Comparison of ENCODE assay signal across 22 cellular contexts in the genomic region with DNA sequence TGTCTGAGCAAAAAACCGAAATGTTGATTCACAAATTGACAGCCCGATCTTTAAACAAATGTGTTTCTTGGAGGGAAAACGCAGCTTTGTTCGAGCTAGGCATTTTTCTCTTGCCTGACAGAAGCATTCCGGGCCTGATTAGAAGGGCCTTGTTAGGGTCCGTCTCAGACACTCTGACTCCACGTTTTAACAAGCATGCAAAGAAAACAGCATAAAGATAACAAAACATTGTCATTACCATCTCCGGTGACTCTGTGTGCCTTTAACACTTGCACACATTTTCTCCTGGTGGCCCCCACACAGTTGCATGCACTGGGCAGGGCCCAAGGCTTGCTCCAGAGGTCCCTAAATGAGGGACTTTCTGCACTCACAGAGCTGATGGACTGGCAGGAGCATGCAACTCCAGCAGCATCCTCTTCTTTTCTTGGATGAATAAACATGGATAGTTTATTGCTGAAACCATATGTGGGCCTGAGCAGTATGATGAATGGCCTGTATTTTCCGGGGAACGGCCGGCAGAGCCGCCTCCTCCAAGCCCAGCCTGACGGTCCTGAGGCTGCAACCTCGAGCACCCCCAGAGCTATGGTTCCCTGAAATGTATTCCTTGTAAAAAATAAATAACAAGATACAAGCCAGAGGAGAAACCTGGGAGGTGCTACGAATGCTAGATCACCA. TPM values are rescaled to one million over a fixed set of nuclear protein-coding genes. Genes with fewer than 3 reads are reported as not detected.
DNase-seq lines count a peak whose midpoint lies in the region; ATAC-seq and TF ChIP-seq lines count a peak whose summit lies in the region.
"Had no signal": no experiment of that assay in that cellular context is flagged by ENCODE, and none has a peak within 500 bp of the region (broad histone marks: within the 10 kb centered on the region; RNA-seq: fewer than 3 reads in every experiment).

No MANE protein-coding gene starts in this region.

- H3K36me3 ChIP-seq in uterus = no peaks in the 10 kb centered on the region
- H3K36me3 ChIP-seq: HAP-1, Peyer's patch, SJSA1 had no signal

- H3K4me1 Mint-ChIP-seq in glutamatergic neuron (ENCODE audit: low read depth, unreplicated experiment) = peaks cover 62% of the 10 kb centered on the region
- peaks cover 27% of the 10 kb centered on the region for H3K4me1 Mint-ChIP-seq in nephron
- H3K4me1 Mint-ChIP-seq: CD4-positive, CD25-positive, alpha-beta regulatory T cell had no signal

- intact Hi-C loops in sciatic nerve (cut with DNase I) (no loop called here), uterus (cut with DNase I; ENCODE audit: low total_unique reads) (no loop called here)

- H3K27me3 Mint-ChIP-seq in glutamatergic neuron (ENCODE audit: unreplicated experiment) (peaks cover 44% of the 10 kb centered on the region), nephron (ENCODE audit: low read depth) (peaks cover 16% of the 10 kb centered on the region)
- H3K27me3 Mint-ChIP-seq: CD4-positive, CD25-positive, alpha-beta regulatory T cell had no signal

- no peaks in the 10 kb centered on the region for H3K4me1 ChIP-seq in uterus
- H3K4me1 ChIP-seq: Peyer's patch, SJSA1 had no signal

- H3K4me3 ChIP-seq in uterus = no peak overlapping the region
- H3K4me3 ChIP-seq: GM23248, HAP-1, Peyer's patch, SJSA1 had no signal

- no peak for TF ChIP-seq POLR2A in uterus (IDR thresholded peaks at IDR 0.05)

- H3K36me3 Mint-ChIP-seq in glutamatergic neuron (ENCODE audit: unreplicated experiment) (peaks cover 11% of the 10 kb centered on the region), nephron (ENCODE audit: low read depth) (no peaks in the 10 kb centered on the region)
- H3K36me3 Mint-ChIP-seq: CD4-positive, CD25-positive, alpha-beta regulatory T cell had no signal

- CTCF ChIA-PET in HEK293T (lab: Yijun Ruan, JAX) = no interaction called here

- no peaks in the 10 kb centered on the region for H3K9me3 ChIP-seq in uterus
- H3K9me3 ChIP-seq: HAP-1, Peyer's patch had no signal

- POLR2A ChIA-PET in HEK293T (lab: Yijun Ruan, JAX) = no interaction called here

- H3K9me3 Mint-ChIP-seq in glutamatergic neuron (ENCODE audit: unreplicated experiment) = peaks cover 69% of the 10 kb centered on the region
- no peaks in the 10 kb centered on the region for H3K9me3 Mint-ChIP-seq in nephron
- H3K9me3 Mint-ChIP-seq: CD4-positive, CD25-positive, alpha-beta regulatory T cell had no signal

- H3K4me3 Mint-ChIP-seq in glutamatergic neuron (ENCODE audit: unreplicated experiment) = peak overlapping the region; percentile 74
- H3K4me3 Mint-ChIP-seq in nephron = no peak overlapping the region
- H3K4me3 Mint-ChIP-seq: CD4-positive, CD25-positive, alpha-beta regulatory T cell had no signal

- ATAC-seq in sciatic nerve (no peak), GM19035 (IDR thresholded peaks at IDR 0.05; ENCODE audit: unreplicated experiment) (no peak)

- H3K27ac ChIP-seq in uterus = no peak overlapping the region
- H3K27ac ChIP-seq: GM23248, Peyer's patch, SJSA1 had no signal

- H3K27ac Mint-ChIP-seq in glutamatergic neuron (ENCODE audit: unreplicated experiment) = peak overlapping the region; percentile 69
- peak overlapping the region; percentile 56 to 82 (median 78) for H3K27ac Mint-ChIP-seq in nephron
- H3K27ac Mint-ChIP-seq: CD4-positive, CD25-positive, alpha-beta regulatory T cell had no signal

- no peak for TF ChIP-seq CTCF in glutamatergic neuron (IDR thresholded peaks at IDR 0.05; ENCODE audit: partially characterized antibody, unreplicated experiment)
- no peak for TF ChIP-seq CTCF in nephron (IDR thresholded peaks at IDR 0.05; ENCODE audit: unreplicated experiment in 3 of 3)
- no peak for TF ChIP-seq CTCF in uterus (IDR thresholded peaks at IDR 0.05)

- no peaks in the 10 kb centered on the region for H3K27me3 ChIP-seq in uterus
- H3K27me3 ChIP-seq: Peyer's patch, SJSA1 had no signal

- peak; percentile 26 for DNase-seq in HEK293T (ENCODE audit: extremely low spot score)
- DNase-seq in glutamatergic neuron = peak; percentile 6
- DNase-seq in sciatic nerve (ENCODE audit: low spot score) = peak; percentile 37
- no peak for DNase-seq in DMS 273 (lab: John Stamatoyannopoulos, UW; ENCODE audit: unreplicated experiment)
- DNase-seq in uterus = no peak
- DNase-seq: CD4-positive, CD25-positive, alpha-beta regulatory T cell; DMS79; GM23248; KG1; NCI-H1105; NCI-H2029 treated with DMSO at 0.1 percent for 48 hours; NCI-H2171; NCI-H345; NCI-H524 treated with DMSO at 0.1 percent for 48 hours; NCI-H82 had no signal

TF ChIP-seq in HEK293T, 16 proteins besides CTCF, POLR2A, EP300 and RAD21:
- TF ChIP-seq HDGF (IDR thresholded peaks at IDR 0.05; ENCODE audit: borderline replicate concordance) = no peak
- TF ChIP-seq SUZ12 (IDR thresholded peaks at IDR 0.05) = no peak
- TF ChIP-seq CTBP1 (IDR thresholded peaks at IDR 0.05; ENCODE audit: borderline replicate concordance) = no peak
- no peak for TF ChIP-seq TARDBP (IDR thresholded peaks at IDR 0.05)
- TF ChIP-seq FOXM1 (IDR thresholded peaks at IDR 0.05; ENCODE audit: borderline replicate concordance) = no peak
- TF ChIP-seq, protein P1, sequence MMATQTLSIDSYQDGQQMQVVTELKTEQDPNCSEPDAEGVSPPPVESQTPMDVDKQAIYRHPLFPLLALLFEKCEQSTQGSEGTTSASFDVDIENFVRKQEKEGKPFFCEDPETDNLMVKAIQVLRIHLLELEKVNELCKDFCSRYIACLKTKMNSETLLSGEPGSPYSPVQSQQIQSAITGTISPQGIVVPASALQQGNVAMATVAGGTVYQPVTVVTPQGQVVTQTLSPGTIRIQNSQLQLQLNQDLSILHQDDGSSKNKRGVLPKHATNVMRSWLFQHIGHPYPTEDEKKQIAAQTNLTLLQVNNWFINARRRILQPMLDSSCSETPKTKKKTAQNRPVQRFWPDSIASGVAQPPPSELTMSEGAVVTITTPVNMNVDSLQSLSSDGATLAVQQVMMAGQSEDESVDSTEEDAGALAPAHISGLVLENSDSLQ (IDR thresholded peaks at IDR 0.05) = no peak
- no peak for TF ChIP-seq LEF1 (IDR thresholded peaks at IDR 0.05; ENCODE audit: borderline replicate concordance)
- no peak for TF ChIP-seq NFRKB (IDR thresholded peaks at IDR 0.05)
- no peak for TF ChIP-seq ZNF384 (IDR thresholded peaks at IDR 0.05)
- TF ChIP-seq ELF4 (IDR thresholded peaks at IDR 0.05) = no peak

RNA-seq across cellular contexts. Expression of gene EBF3, which starts 50.9 kb away (rescaled TPM):
- total RNA-seq in glutamatergic neuron (ENCODE audit: unreplicated experiment) = 544 TPM
- 38.9 TPM for total RNA-seq in sciatic nerve
- total RNA-seq in uterus = 10 to 100 TPM in 1 of 4 donors, 1 to 10 TPM in 2, under 1 TPM in 1; 0.77 to 10.7 (median 6.0) TPM
- total RNA-seq: CD4-positive, CD25-positive, alpha-beta regulatory T cell; HT1080; OCI-LY7; SJSA1 had no signal

Comparison
In these comparisons a context has a peak if more than half of its experiments do, and no peak if none do; other contexts are left out.
1. DNase-seq: peak in HEK293T (single experiment), glutamatergic neuron (single experiment) and sciatic nerve (single experiment); none in DMS 273 (single experiment) and uterus (0 of 2).
2. RNA of gene EBF3, which starts 50.9 kb away (total RNA-seq): 544 TPM in glutamatergic neuron (single experiment); 38.9 TPM in sciatic nerve (single experiment) and 0.77 to 10.7 TPM in uterus; every median in the first group is over 10 times any median in the second.